9 cellular contexts compared by ENCODE assay signal in the genomic region with DNA sequence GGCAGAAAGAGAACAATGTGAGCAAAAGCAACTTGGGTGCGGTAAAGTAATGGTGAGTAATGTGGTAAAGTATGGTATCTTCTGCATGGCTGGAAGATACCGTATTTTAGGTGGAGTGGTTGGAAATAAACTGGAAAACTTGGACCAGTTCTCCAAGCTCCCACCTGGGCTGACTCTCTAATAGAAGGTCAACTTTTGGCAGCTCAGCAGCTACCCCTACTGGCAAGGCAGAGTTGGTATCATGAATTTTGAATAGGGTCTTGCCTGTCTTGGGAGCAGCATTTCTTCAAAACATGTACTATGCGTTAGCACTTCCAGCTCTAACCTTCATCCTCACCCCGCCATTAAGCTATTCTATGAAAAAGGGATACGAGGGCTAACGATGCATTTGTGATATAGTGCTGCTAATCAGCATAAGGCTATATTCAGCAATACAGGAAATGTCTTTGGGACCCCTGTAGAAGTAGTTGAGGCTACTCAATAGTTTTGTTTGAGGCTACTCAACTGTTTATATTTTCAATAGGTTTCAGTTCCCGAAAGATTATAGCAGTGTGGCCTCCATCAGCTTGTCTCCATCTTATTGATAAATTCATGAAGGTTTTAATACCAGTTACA.
A peak's percentile ranks its signal among the peaks of the same experiment; 100 is the strongest.
DNase-seq lines count a peak whose midpoint lies in the region; FAIRE-seq and TF ChIP-seq lines count a peak whose summit lies in the region.
"Had no signal": no experiment of that assay in that cellular context is flagged by ENCODE, and none has a peak within 500 bp of the region (broad histone marks: within the 10 kb centered on the region; RNA-seq: fewer than 3 reads in every experiment).

No MANE protein-coding gene starts in this region.

- H3K9me3 ChIP-seq in OCI-LY3 (ENCODE audit: insufficient read depth, low read length): no peaks in the 10 kb centered on the region
- no peaks in the 10 kb centered on the region for H3K9me3 ChIP-seq in vagina

- H2AFZ ChIP-seq in OCI-LY3 (ENCODE audit: low read depth, low read length): no peak overlapping the region

- intact Hi-C loops in vagina (cut with DNase I): no loop called here

- H3K4me3 ChIP-seq in OCI-LY3 (ENCODE audit: low read length) (no peak overlapping the region), vagina (no peak overlapping the region)

- H3K9ac ChIP-seq in OCI-LY3 (ENCODE audit: low read length): no peak overlapping the region

- H3K79me2 ChIP-seq in OCI-LY3 (ENCODE audit: low read length): no peaks in the 10 kb centered on the region

- H3K27me3 ChIP-seq in OCI-LY3 (ENCODE audit: low read depth, low read length) (peaks cover 10% of the 10 kb centered on the region; the same call in 1 of the 2 replicates), vagina (no peaks in the 10 kb centered on the region)

- peak overlapping the region; percentile 29 for H3K4me2 ChIP-seq in OCI-LY3 (ENCODE audit: low read length)

- no peaks in the 10 kb centered on the region for H4K20me1 ChIP-seq in OCI-LY3 (ENCODE audit: insufficient read depth, low read length)

- H3K36me3 ChIP-seq in OCI-LY3 (replicated peaks; ENCODE audit: low read depth, low read length): no peaks in the 10 kb centered on the region
- no peaks in the 10 kb centered on the region for H3K36me3 ChIP-seq in vagina

- DNase-seq in AML-193 (lab: John Stamatoyannopoulos, UW): peak; percentile 38 to 53
- peak; percentile 11 for DNase-seq in GM18507 (ENCODE audit: extremely low spot score, insufficient read length, low read depth)
- peak in 43 of 76 experiments; percentile 1 to 65 (median 14) for DNase-seq in HUDEP-2 (lab: John Stamatoyannopoulos, UW; ENCODE audit: unreplicated experiment in 76 of 76)
- DNase-seq in ecto neural progenitor cell (ENCODE audit: low spot score): peak; percentile 73
- peak; percentile 52 to 76 for DNase-seq in lung microvascular endothelial cell (ENCODE audit: low read depth in 2 of 2)
- DNase-seq in OCI-M2 (lab: John Stamatoyannopoulos, UW; ENCODE audit: unreplicated experiment): no peak
- DNase-seq in vagina (ENCODE audit: extremely low spot score in 2 of 2): no peak

- H3K27ac ChIP-seq in OCI-LY3 (ENCODE audit: low read length) (no peak overlapping the region), vagina (no peak overlapping the region)

- no peak for TF ChIP-seq POLR2A in vagina (IDR thresholded peaks at IDR 0.05)

- peak; percentile 88 for TF ChIP-seq CTCF in OCI-LY3 (IDR thresholded peaks at IDR 0.05; ENCODE audit: low read depth, low read length)
- TF ChIP-seq CTCF in vagina (IDR thresholded peaks at IDR 0.05): peak in 1 of 3 experiments; percentile 16

- FAIRE-seq in GM18507 (lab: Jason Lieb, UNC): peak; percentile 50
- FAIRE-seq: islet of Langerhans had no signal

- peaks cover 14% of the 10 kb centered on the region for H3K4me1 ChIP-seq in OCI-LY3 (ENCODE audit: low read length)
- H3K4me1 ChIP-seq in vagina: no peaks in the 10 kb centered on the region

Comparison
In these comparisons a context has a peak if more than half of its experiments do, and no peak if none do; other contexts are left out.
1. DNase-seq: peak in AML-193 (2 of 2), GM18507 (single experiment), HUDEP-2 (43 of 76), ecto neural progenitor cell (single experiment) and lung microvascular endothelial cell (2 of 2); none in OCI-M2 (single experiment) and vagina (0 of 2).